15 cellular contexts compared by ENCODE assay signal in the genomic region with DNA sequence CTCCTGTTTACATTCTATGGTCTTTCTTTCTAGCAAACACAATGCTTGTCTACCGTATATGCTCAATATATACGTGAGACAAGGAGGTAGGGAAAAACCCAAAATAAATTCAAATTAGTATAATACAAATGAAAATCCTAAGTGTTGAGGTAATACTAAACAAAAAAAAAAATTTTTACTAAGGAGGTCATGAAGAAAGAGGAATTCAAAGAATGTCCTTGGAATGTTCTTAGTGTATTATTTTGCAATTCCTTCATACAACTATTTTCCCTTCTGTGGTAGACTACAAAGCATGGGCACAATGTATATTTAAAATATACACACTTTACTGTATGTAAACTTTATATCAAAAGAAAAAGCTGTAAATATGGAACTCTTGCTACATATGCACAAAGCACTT. TPM values are rescaled to one million over a fixed set of nuclear protein-coding genes. Genes with fewer than 3 reads are reported as not detected.
DNase-seq lines count a peak whose midpoint lies in the region; FAIRE-seq and TF ChIP-seq lines count a peak whose summit lies in the region.
"Had no signal": no experiment of that assay in that cellular context is flagged by ENCODE, and none has a peak within 500 bp of the region (broad histone marks: within the 10 kb centered on the region; RNA-seq: fewer than 3 reads in every experiment).

No MANE protein-coding gene starts in this region.

- no peaks in the 10 kb centered on the region for H3K9me3 Mint-ChIP-seq in type B pancreatic cell
- H3K9me3 Mint-ChIP-seq: naive thymus-derived CD4-positive, alpha-beta T cell; stimulated activated naive CD8-positive, alpha-beta T cell treated with anti-CD3 and anti-CD28 coated beads, Interleukin-15, Interleukin-2, amounts not matched to agents 100 ng/mL and 50 ng/mL, for 24 hours; T-helper 2 cell treated with Interferon-gamma antibody and Interleukin-4, amounts not matched to agents 5 μg/mL and 100 μg/mL, for 36 hours had no signal

- TF ChIP-seq POLR2A in tibial nerve (IDR thresholded peaks at IDR 0.05) = no peak

- H3K27ac Mint-ChIP-seq in type B pancreatic cell = no peak overlapping the region
- H3K27ac Mint-ChIP-seq: activated CD8-positive, alpha-beta T cell treated with anti-CD3 and anti-CD28 coated beads, Interleukin-2, amount 10 ng/mL, durations not matched to agents 7 days and 5 days; stimulated activated naive CD8-positive, alpha-beta T cell treated with anti-CD3 and anti-CD28 coated beads, Interleukin-15, Interleukin-2, amounts not matched to agents 100 ng/mL and 50 ng/mL, for 24 hours; T-helper 2 cell treated with Interferon-gamma antibody and Interleukin-4, amounts not matched to agents 5 μg/mL and 100 μg/mL, for 36 hours had no signal

- no peaks in the 10 kb centered on the region for H3K27me3 Mint-ChIP-seq in type B pancreatic cell
- H3K27me3 Mint-ChIP-seq: naive thymus-derived CD4-positive, alpha-beta T cell; stimulated activated naive CD8-positive, alpha-beta T cell treated with anti-CD3 and anti-CD28 coated beads, Interleukin-15, Interleukin-2, amounts not matched to agents 100 ng/mL and 50 ng/mL, for 24 hours had no signal

- H3K4me3 Mint-ChIP-seq in type B pancreatic cell = no peak overlapping the region
- H3K4me3 Mint-ChIP-seq: activated CD8-positive, alpha-beta T cell treated with anti-CD3 and anti-CD28 coated beads, Interleukin-2, amount 10 ng/mL, durations not matched to agents 7 days and 5 days; naive thymus-derived CD4-positive, alpha-beta T cell; stimulated activated naive CD8-positive, alpha-beta T cell treated with anti-CD3 and anti-CD28 coated beads, Interleukin-15, Interleukin-2, amounts not matched to agents 100 ng/mL and 50 ng/mL, for 24 hours; T-helper 2 cell treated with Interferon-gamma antibody and Interleukin-4, amounts not matched to agents 5 μg/mL and 100 μg/mL, for 36 hours had no signal

- H3K79me2 ChIP-seq in osteoblast (ENCODE audit: insufficient read depth, low read length) = peaks cover 64% of the 10 kb centered on the region

- H4K20me1 ChIP-seq in osteoblast (ENCODE audit: insufficient read depth, low read length) = no peaks in the 10 kb centered on the region

- no peaks in the 10 kb centered on the region for H3K27me3 ChIP-seq in osteoblast (ENCODE audit: insufficient read depth, low read length)
- H3K27me3 ChIP-seq in tibial nerve = no peaks in the 10 kb centered on the region
- H3K27me3 ChIP-seq: right atrium auricular region had no signal

- H2AFZ ChIP-seq in osteoblast (ENCODE audit: low read length) = no peak overlapping the region

- FAIRE-seq in RCC 7860 (lab: Jason Lieb, UNC) = peak; percentile 25

- H3K4me3 ChIP-seq in epithelial cell of esophagus (ENCODE audit: low read length) (no peak overlapping the region), osteoblast (ENCODE audit: insufficient read depth, low read length) (no peak overlapping the region), tibial nerve (no peak overlapping the region)
- H3K4me3 ChIP-seq: coronary artery, right atrium auricular region had no signal

- H3K27ac ChIP-seq in osteoblast (ENCODE audit: low read depth, low read length) (peak overlapping the region; percentile 45), tibial nerve (peak overlapping the region in 1 of 4 donors; percentile 3)
- H3K27ac ChIP-seq: right atrium auricular region had no signal

- WGBS in tibial nerve, 2 donors = 50 to 59% methylated on average over 2 of the region's 2 CpGs

- H3K4me1 ChIP-seq in osteoblast (ENCODE audit: insufficient read depth, low read length) (peaks cover 14% of the 10 kb centered on the region), tibial nerve (peaks cover 0 to 27% (median 3%) of the 10 kb centered on the region in 4 donors)

- TF ChIP-seq CTCF in epithelial cell of esophagus (IDR thresholded peaks at IDR 0.05; ENCODE audit: insufficient read depth, low read depth, low read length, missing control alignments) = no peak
- no peak for TF ChIP-seq CTCF in osteoblast (IDR thresholded peaks at IDR 0.05; ENCODE audit: extremely low read depth, low read depth, low read length)
- no peak for TF ChIP-seq CTCF in type B pancreatic cell (conservative IDR thresholded peaks at IDR 0.05)
- no peak for TF ChIP-seq CTCF in tibial nerve (IDR thresholded peaks at IDR 0.05)

- H3K4me1 Mint-ChIP-seq in type B pancreatic cell (ENCODE audit: unreplicated experiment) = peaks cover 9% of the 10 kb centered on the region

- no peaks in the 10 kb centered on the region for H3K9me3 ChIP-seq in osteoblast (ENCODE audit: low read depth, low read length)
- H3K9me3 ChIP-seq in tibial nerve = no peaks in the 10 kb centered on the region
- H3K9me3 ChIP-seq: right atrium auricular region had no signal

- peak overlapping the region; percentile 24 for H3K4me2 ChIP-seq in osteoblast (ENCODE audit: insufficient read depth, low read length)

- H3K36me3 ChIP-seq in osteoblast (ENCODE audit: insufficient read depth, low read length) (peaks cover 14% of the 10 kb centered on the region), tibial nerve (peaks cover 0 to 21% (median 0%) of the 10 kb centered on the region in 3 donors)

- peaks cover 26% of the 10 kb centered on the region for H3K36me3 Mint-ChIP-seq in type B pancreatic cell

- peak; percentile 71 for DNase-seq in EH (ENCODE audit: low read depth)
- DNase-seq in RCC 7860 (ENCODE audit: low spot score) = peak; percentile 43
- DNase-seq in epithelial cell of esophagus (ENCODE audit: low read depth) = peak; percentile 9
- no peak for DNase-seq in osteoblast (ENCODE audit: insufficient read length, low spot score, missing footprints)
- DNase-seq in type B pancreatic cell (ENCODE audit: extremely low spot score, unreplicated experiment) = no peak
- no peak for DNase-seq in 8988T
- DNase-seq in GF-D8 (lab: John Stamatoyannopoulos, UW) = no peak
- DNase-seq in tibial nerve (ENCODE audit: low spot score in 2 of 2) = no peak
- DNase-seq: activated CD8-positive, alpha-beta T cell treated with anti-CD3 and anti-CD28 coated beads, Interleukin-2, amount 10 ng/mL, durations not matched to agents 7 days and 5 days; activated naive CD4-positive, alpha-beta T cell treated with anti-CD3 and anti-CD28 coated beads, Interleukin-2, amount 50 U/mL, for 16 hours; naive thymus-derived CD4-positive, alpha-beta T cell had no signal

- TF ChIP-seq EP300 in tibial nerve (IDR thresholded peaks at IDR 0.05) = no peak

RNA-seq across cellular contexts. Expression of a gene that starts 36.4 kb away (rescaled TPM):
- total RNA-seq in osteoblast (72.5 and 73.1 TPM in 2 replicates), type B pancreatic cell (ENCODE audit: low replicate concordance) (76.2 and 79.2 TPM in 2 replicates), tibial nerve (100 to 1,000 TPM in 1 of 4 donors, 10 to 100 TPM in 3; 60.9 to 105 (median 63.2) TPM)

Comparison
In these comparisons a context has a peak if more than half of its experiments do, and no peak if none do; other contexts are left out.
1. DNase-seq: peak in EH (single experiment), RCC 7860 (single experiment) and epithelial cell of esophagus (single experiment); none in osteoblast (single experiment), type B pancreatic cell (single experiment), 8988T (single experiment), GF-D8 (single experiment) and tibial nerve (0 of 2).